Comparison of ENCODE assay signal across 2 cellular contexts in genomic region chr9:88387733-88388202, GRCh38.
TF ChIP-seq lines count a peak whose summit lies in the region.

No MANE protein-coding gene starts in this region.

TF ChIP-seq in WTC11, 78 proteins besides CTCF, POLR2A, EP300 and RAD21 (continues in another document):
- no peak for TF ChIP-seq ATF2 (CRISPR knock-in tag; IDR thresholded peaks at IDR 0.05; ENCODE audit: borderline replicate concordance, low read depth)
- peak; percentile 66; the same call in 1 of the 2 replicates for TF ChIP-seq FOXP1 (CRISPR knock-in tag; IDR thresholded peaks at IDR 0.05; ENCODE audit: borderline replicate concordance)
- TF ChIP-seq CREB1 (CRISPR knock-in tag; IDR thresholded peaks at IDR 0.05): no peak
- 0 out of 2 replicates have a peak, but pooled peaks have one; percentile 11 for TF ChIP-seq E2F5 (CRISPR knock-in tag; IDR thresholded peaks at IDR 0.05)
- peak; percentile 47; the same call in 1 of the 2 replicates for TF ChIP-seq AFF4 (CRISPR knock-in tag; IDR thresholded peaks at IDR 0.05; ENCODE audit: borderline replicate concordance)
- TF ChIP-seq ZNF425 (CRISPR knock-in tag; conservative IDR thresholded peaks at IDR 0.05): no peak
- TF ChIP-seq ZBTB43 (CRISPR knock-in tag; IDR thresholded peaks at IDR 0.05): peak; percentile 54; the same call in 1 of the 2 replicates
- no peak for TF ChIP-seq ERG (CRISPR knock-in tag; IDR thresholded peaks at IDR 0.05)
- TF ChIP-seq JAZF1 (CRISPR knock-in tag; IDR thresholded peaks at IDR 0.05): no peak
- TF ChIP-seq SP1 (CRISPR knock-in tag; conservative IDR thresholded peaks at IDR 0.05): no peak

TF ChIP-seq in HepG2, 621 proteins besides CTCF, POLR2A, EP300 and RAD21 (continued from another document and continues in another):
- peak; percentile 53; the same call in 1 of the 2 replicates for TF ChIP-seq ZBTB39 (CRISPR knock-in tag; IDR thresholded peaks at IDR 0.05)
- peak; percentile 69; the same call in 1 of the 2 replicates for TF ChIP-seq ZNF225 (CRISPR knock-in tag; IDR thresholded peaks at IDR 0.05)
- TF ChIP-seq ZNF256 (CRISPR knock-in tag; conservative IDR thresholded peaks at IDR 0.05): no peak
- TF ChIP-seq ZBTB2 (CRISPR knock-in tag; IDR thresholded peaks at IDR 0.05; ENCODE audit: low read depth): no peak
- no peak for TF ChIP-seq ZNF558 (CRISPR knock-in tag; IDR thresholded peaks at IDR 0.05; ENCODE audit: borderline replicate concordance)
- TF ChIP-seq CREBL2 (CRISPR knock-in tag; IDR thresholded peaks at IDR 0.05; ENCODE audit: borderline replicate concordance): no peak
- no peak for TF ChIP-seq ZNF510 (CRISPR knock-in tag; IDR thresholded peaks at IDR 0.05; ENCODE audit: low read depth)
- TF ChIP-seq ZNF691 (CRISPR knock-in tag; IDR thresholded peaks at IDR 0.05; ENCODE audit: borderline replicate concordance, low read depth): 0 out of 2 replicates have a peak, but pooled peaks have one; percentile 29
- no peak for TF ChIP-seq SOX5 (CRISPR knock-in tag; IDR thresholded peaks at IDR 0.05; ENCODE audit: borderline replicate concordance)
- TF ChIP-seq ZNF281 (CRISPR knock-in tag; IDR thresholded peaks at IDR 0.05; ENCODE audit: borderline replicate concordance): no peak
- no peak for TF ChIP-seq HMG20B (CRISPR knock-in tag; conservative IDR thresholded peaks at IDR 0.05)
- no peak for TF ChIP-seq ZBTB40 (IDR thresholded peaks at IDR 0.05)
- peak; percentile 44; the same call in 1 of the 2 replicates for TF ChIP-seq ZBTB40 (CRISPR knock-in tag; IDR thresholded peaks at IDR 0.05)
- no peak for TF ChIP-seq KAT7 (CRISPR knock-in tag; IDR thresholded peaks at IDR 0.05; ENCODE audit: borderline replicate concordance)
- TF ChIP-seq ZNF224 (CRISPR knock-in tag; IDR thresholded peaks at IDR 0.05): 0 out of 2 replicates have a peak, but pooled peaks have one; percentile 31
- TF ChIP-seq ZNF556 (CRISPR knock-in tag; IDR thresholded peaks at IDR 0.05; ENCODE audit: borderline replicate concordance): no peak
- no peak for TF ChIP-seq NFIC (IDR thresholded peaks at IDR 0.05; ENCODE audit: low read length)
- peak; percentile 53 for TF ChIP-seq HNRNPLL (IDR thresholded peaks at IDR 0.05; ENCODE audit: low read depth, low read length, poor library complexity, severe bottlenecking)
- 0 out of 2 replicates have a peak, but pooled peaks have one; percentile 52 for TF ChIP-seq MYPOP (CRISPR knock-in tag; IDR thresholded peaks at IDR 0.05)
- TF ChIP-seq THAP9 (CRISPR knock-in tag; IDR thresholded peaks at IDR 0.05; ENCODE audit: borderline replicate concordance): no peak
- TF ChIP-seq IRF9 (CRISPR knock-in tag; IDR thresholded peaks at IDR 0.05; ENCODE audit: borderline replicate concordance): 0 out of 2 replicates have a peak, but pooled peaks have one; percentile 6
- no peak for TF ChIP-seq NFRKB (IDR thresholded peaks at IDR 0.05)
- no peak for TF ChIP-seq BRF2 (CRISPR knock-in tag; IDR thresholded peaks at IDR 0.05)
